In genomic region chr10:96857613-96858012, GRCh38 we compare ENCODE assay signal across 23 cellular contexts.
DNase-seq lines count a peak whose midpoint lies in the region; ATAC-seq lines count a peak whose summit lies in the region.
"Had no signal": no experiment of that assay in that cellular context is flagged by ENCODE, and none has a peak within 500 bp of the region (broad histone marks: within the 10 kb centered on the region; RNA-seq: fewer than 3 reads in every experiment).

No MANE protein-coding gene starts in this region.

- DNase-seq in activated T-cell treated with anti-CD3 and anti-CD28 coated beads, Interleukin-2, amount 50 U/mL, for 24 hours = no peak
- no peak for DNase-seq in activated T-cell treated with anti-CD3 and anti-CD28 coated beads, Interleukin-2, amount 50 U/mL, for 48 hours
- DNase-seq in activated naive CD8-positive, alpha-beta T cell treated with anti-CD3 and anti-CD28 coated beads, Interleukin-2, amount 50 U/mL, for 24 hours = no peak
- DNase-seq in left kidney (ENCODE audit: low read depth, low spot score) (peak; percentile 11), HUDEP-2 (lab: John Stamatoyannopoulos, UW; ENCODE audit: unreplicated experiment in 76 of 76) (no peak), kidney glomerular epithelial cell (lab: John Stamatoyannopoulos, UW) (no peak)
- DNase-seq in stimulated activated effector memory CD8-positive, alpha-beta T cell treated with anti-CD3 and anti-CD28 coated beads, Interleukin-12 subunit alpha, Interleukin-12 subunit beta, amount 100 ng/mL, for 72 hours (ENCODE audit: low spot score in 2 of 2) = no peak
- DNase-seq: activated CD4-positive, alpha-beta T cell treated with anti-CD3 and anti-CD28 coated beads, Interleukin-2, amount 10 ng/mL, durations not matched to agents 24 days and 14 days; activated CD8-positive, alpha-beta memory T cell treated with anti-CD3 and anti-CD28 coated beads, Interleukin-2, amount 50 U/mL, for 4 hours; activated naive CD4-positive, alpha-beta T cell treated with Interleukin-2 at 50 U/mL for 16 hours; cortex of kidney; hippocampal formation; KBM-7; kidney; NCI-H1092 treated with DMSO at 0.1 percent for 48 hours; NCI-H2081 treated with DMSO at 0.1 percent for 48 hours; NCI-H510A; spleen; stimulated activated CD4-positive, alpha-beta T cell treated with anti-CD3 and anti-CD28 coated beads, Interleukin-4, amount 100 ng/mL, for 4 hours; SW 1271 had no signal

- no peaks in the 10 kb centered on the region for H3K27me3 Mint-ChIP-seq in activated T-cell treated with anti-CD3 and anti-CD28 coated beads, Interleukin-2, amount 50 U/mL, for 24 hours
- no peaks in the 10 kb centered on the region for H3K27me3 Mint-ChIP-seq in activated naive CD8-positive, alpha-beta T cell treated with anti-CD3 and anti-CD28 coated beads, Interleukin-2, amount 50 U/mL, for 24 hours
- H3K27me3 Mint-ChIP-seq: activated CD4-positive, alpha-beta T cell treated with anti-CD3 and anti-CD28 coated beads, Interleukin-2, amount 10 ng/mL, durations not matched to agents 24 days and 14 days had no signal

- no peak overlapping the region for H3K4me3 Mint-ChIP-seq in activated T-cell treated with anti-CD3 and anti-CD28 coated beads, Interleukin-2, amount 50 U/mL, for 24 hours
- peak overlapping the region; percentile 16 for H3K4me3 Mint-ChIP-seq in activated naive CD8-positive, alpha-beta T cell treated with anti-CD3 and anti-CD28 coated beads, Interleukin-2, amount 50 U/mL, for 24 hours
- H3K4me3 Mint-ChIP-seq in stimulated activated effector memory CD8-positive, alpha-beta T cell treated with anti-CD3 and anti-CD28 coated beads, Interleukin-12 subunit alpha, Interleukin-12 subunit beta, amount 100 ng/mL, for 72 hours = no peak overlapping the region
- H3K4me3 Mint-ChIP-seq: activated CD4-positive, alpha-beta T cell treated with anti-CD3 and anti-CD28 coated beads, Interleukin-2, amount 10 ng/mL, durations not matched to agents 24 days and 14 days; HFFc6; nephron had no signal

- peak overlapping the region; percentile 23 for H3K27ac Mint-ChIP-seq in activated T-cell treated with anti-CD3 and anti-CD28 coated beads, Interleukin-2, amount 50 U/mL, for 24 hours
- peak overlapping the region; percentile 59 for H3K27ac Mint-ChIP-seq in activated naive CD8-positive, alpha-beta T cell treated with anti-CD3 and anti-CD28 coated beads, Interleukin-2, amount 50 U/mL, for 24 hours
- peak overlapping the region; percentile 46 for H3K27ac Mint-ChIP-seq in stimulated activated effector memory CD8-positive, alpha-beta T cell treated with anti-CD3 and anti-CD28 coated beads, Interleukin-12 subunit alpha, Interleukin-12 subunit beta, amount 100 ng/mL, for 72 hours
- H3K27ac Mint-ChIP-seq: activated CD4-positive, alpha-beta T cell treated with anti-CD3 and anti-CD28 coated beads, Interleukin-2, amount 10 ng/mL, durations not matched to agents 24 days and 14 days had no signal

- peaks cover 68% of the 10 kb centered on the region for H3K4me1 Mint-ChIP-seq in activated T-cell treated with anti-CD3 and anti-CD28 coated beads, Interleukin-2, amount 50 U/mL, for 24 hours (ENCODE audit: low read depth)
- H3K4me1 Mint-ChIP-seq in activated naive CD8-positive, alpha-beta T cell treated with anti-CD3 and anti-CD28 coated beads, Interleukin-2, amount 50 U/mL, for 24 hours = peaks cover 59% of the 10 kb centered on the region
- peaks cover 65% of the 10 kb centered on the region for H3K4me1 Mint-ChIP-seq in stimulated activated effector memory CD8-positive, alpha-beta T cell treated with anti-CD3 and anti-CD28 coated beads, Interleukin-12 subunit alpha, Interleukin-12 subunit beta, amount 100 ng/mL, for 72 hours

- H3K9me3 Mint-ChIP-seq in activated T-cell treated with anti-CD3 and anti-CD28 coated beads, Interleukin-2, amount 50 U/mL, for 24 hours = no peaks in the 10 kb centered on the region
- no peaks in the 10 kb centered on the region for H3K9me3 Mint-ChIP-seq in activated naive CD8-positive, alpha-beta T cell treated with anti-CD3 and anti-CD28 coated beads, Interleukin-2, amount 50 U/mL, for 24 hours
- H3K9me3 Mint-ChIP-seq in stimulated activated effector memory CD8-positive, alpha-beta T cell treated with anti-CD3 and anti-CD28 coated beads, Interleukin-12 subunit alpha, Interleukin-12 subunit beta, amount 100 ng/mL, for 72 hours = no peaks in the 10 kb centered on the region
- H3K9me3 Mint-ChIP-seq: activated CD4-positive, alpha-beta T cell treated with anti-CD3 and anti-CD28 coated beads, Interleukin-2, amount 10 ng/mL, durations not matched to agents 24 days and 14 days; HFFc6; nephron had no signal

- no peak for ATAC-seq in activated naive CD8-positive, alpha-beta T cell treated with anti-CD3 and anti-CD28 coated beads, Interleukin-2, amount 50 U/mL, for 24 hours
- ATAC-seq in stimulated activated effector memory CD8-positive, alpha-beta T cell treated with anti-CD3 and anti-CD28 coated beads, Interleukin-12 subunit alpha, Interleukin-12 subunit beta, amount 100 ng/mL, for 72 hours = no peak
- ATAC-seq in GM21447 (IDR thresholded peaks at IDR 0.05; ENCODE audit: unreplicated experiment) = no peak

- peaks cover 68% of the 10 kb centered on the region for H3K36me3 Mint-ChIP-seq in activated T-cell treated with anti-CD3 and anti-CD28 coated beads, Interleukin-2, amount 50 U/mL, for 24 hours (ENCODE audit: low read depth)
- peaks cover 53% of the 10 kb centered on the region for H3K36me3 Mint-ChIP-seq in activated naive CD8-positive, alpha-beta T cell treated with anti-CD3 and anti-CD28 coated beads, Interleukin-2, amount 50 U/mL, for 24 hours (ENCODE audit: low read depth)
- H3K36me3 Mint-ChIP-seq in stimulated activated effector memory CD8-positive, alpha-beta T cell treated with anti-CD3 and anti-CD28 coated beads, Interleukin-12 subunit alpha, Interleukin-12 subunit beta, amount 100 ng/mL, for 72 hours = peaks cover 43% of the 10 kb centered on the region
